ENCODE assay signal across 18 cellular contexts in the genomic region with DNA sequence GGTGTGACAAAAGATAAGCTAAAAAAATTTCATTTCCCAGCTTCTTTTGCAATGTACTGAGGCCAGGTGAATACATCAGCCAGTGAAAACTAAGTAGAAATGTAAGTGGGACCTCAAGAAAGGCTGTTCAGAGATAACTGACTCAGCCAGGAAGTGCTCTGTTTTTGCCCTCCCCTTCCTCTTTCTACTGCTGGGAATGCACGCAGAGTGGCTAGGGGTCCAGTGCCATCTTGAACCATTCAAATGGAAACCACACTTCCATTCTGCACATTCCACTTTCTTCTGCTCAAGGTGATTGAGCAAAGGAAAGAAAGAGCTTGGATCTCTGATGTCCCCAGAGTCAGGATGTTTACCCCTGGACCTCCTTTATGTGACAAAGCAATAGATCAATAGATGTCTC. TPM values are rescaled to one million over a fixed set of nuclear protein-coding genes. Genes with fewer than 3 reads are reported as not detected.
"Had no signal": no experiment of that assay in that cellular context is flagged by ENCODE, and none has a peak within 500 bp of the region (broad histone marks: within the 10 kb centered on the region; RNA-seq: fewer than 3 reads in every experiment).

No MANE protein-coding gene starts in this region.

- H3K36me3 ChIP-seq: cardiac muscle cell, esophagus muscularis mucosa, left lung, sigmoid colon, suprapubic skin, WERI-Rb-1 had no signal

- ATAC-seq: activated CD8-positive, alpha-beta T cell treated with anti-CD3 and anti-CD28 coated beads for 36 hours; activated naive CD8-positive, alpha-beta T cell treated with anti-CD3 and anti-CD28 coated beads, Interleukin-2, amount 50 U/mL, for 24 hours; left lung; stimulated activated naive CD8-positive, alpha-beta T cell treated with anti-CD3 and anti-CD28 coated beads, Interleukin-15, Interleukin-2, amounts not matched to agents 100 U/mL and 50 U/mL, for 24 hours had no signal

- H3K4me1 ChIP-seq: esophagus muscularis mucosa, suprapubic skin had no signal

- H3K4me3 ChIP-seq: cardiac muscle cell, esophagus muscularis mucosa, left lung, sigmoid colon, suprapubic skin had no signal

- H3K27ac ChIP-seq: cardiac muscle cell, esophagus muscularis mucosa, sigmoid colon, suprapubic skin, WERI-Rb-1 had no signal

- H3K27me3 ChIP-seq: cardiac muscle cell, left lung, sigmoid colon, suprapubic skin had no signal

- H3K9me3 ChIP-seq: esophagus muscularis mucosa, left lung, sigmoid colon, suprapubic skin had no signal

- DNase-seq: activated CD4-positive, alpha-beta T cell treated with anti-CD3 and anti-CD28 coated beads for 4 hours; activated CD8-positive, alpha-beta memory T cell treated with anti-CD3 and anti-CD28 coated beads, Interleukin-2, amount 50 U/mL, for 48 hours; activated CD8-positive, alpha-beta T cell treated with anti-CD3 and anti-CD28 coated beads for 36 hours; activated naive CD4-positive, alpha-beta T cell treated with Interleukin-2 at 50 U/mL for 16 hours; activated naive CD8-positive, alpha-beta T cell treated with anti-CD3 and anti-CD28 coated beads, Interleukin-2, amount 50 U/mL, for 24 hours; head of caudate nucleus; islet precursor cell; left lung; nephron progenitor cell; sigmoid colon; stimulated activated naive CD8-positive, alpha-beta T cell treated with anti-CD3 and anti-CD28 coated beads, Interleukin-15, Interleukin-2, amounts not matched to agents 100 U/mL and 50 U/mL, for 24 hours; WERI-Rb-1 had no signal

- FAIRE-seq: astrocyte, colon had no signal

RNA-seq across cellular contexts. Expression of a gene that starts 27.8 kb away (rescaled TPM):
- total RNA-seq: activated CD8-positive, alpha-beta T cell treated with anti-CD3 and anti-CD28 coated beads for 36 hours; activated T-helper 1 cell treated with anti-CD3 and anti-CD28 coated beads, Interleukin-12 subunit alpha, Interleukin-12 subunit beta, Interleukin-2, Interleukin-4 antibody, amounts not matched to agents 30 ng/mL and 10 ng/mL and 1 ng/mL, durations not matched to agents 14 hours and 24 hours and 36 hours had no signal
